Comparison of ENCODE assay signal across 13 cellular contexts in the genomic region with DNA sequence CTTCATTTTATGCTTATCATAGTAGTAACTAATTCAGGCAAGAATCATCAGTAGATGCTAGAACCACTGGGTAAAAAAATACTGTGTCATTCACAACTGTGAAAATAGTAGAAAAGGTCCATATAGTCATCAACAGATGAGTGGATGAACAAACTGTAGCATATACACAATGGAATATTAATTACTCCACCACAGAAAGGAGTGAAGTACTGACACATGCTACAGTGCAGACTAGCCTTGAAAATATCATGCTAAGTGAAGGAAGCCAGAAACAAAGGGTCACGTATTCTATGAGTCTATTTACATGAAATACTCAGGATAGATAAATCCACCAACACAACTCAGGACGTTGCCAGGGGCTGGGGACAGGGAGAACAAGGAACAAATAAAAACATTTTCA. TPM values are rescaled to one million over a fixed set of nuclear protein-coding genes. Genes with fewer than 3 reads are reported as not detected.
DNase-seq lines count a peak whose midpoint lies in the region; ATAC-seq and TF ChIP-seq lines count a peak whose summit lies in the region.
"Had no signal": no experiment of that assay in that cellular context is flagged by ENCODE, and none has a peak within 500 bp of the region (broad histone marks: within the 10 kb centered on the region; RNA-seq: fewer than 3 reads in every experiment).

No MANE protein-coding gene starts in this region.

- H3K9me3 ChIP-seq in SK-N-SH = no peaks in the 10 kb centered on the region
- no peaks in the 10 kb centered on the region for H3K9me3 ChIP-seq in T-helper 17 cell (ENCODE audit: control insufficient read depth, low read length, poor library complexity, severe bottlenecking)
- H3K9me3 ChIP-seq in sigmoid colon = no peaks in the 10 kb centered on the region
- H3K9me3 ChIP-seq: testis had no signal

- no peaks in the 10 kb centered on the region for H3K9me2 ChIP-seq in SK-N-SH

- H3K4me3 ChIP-seq in SK-N-SH (ENCODE audit: low read depth in 2 of 2, low read length in 1 of 2) = peak overlapping the region in 1 of 2 experiments; percentile 35; a peak in 1 of 4 replicates
- no peak overlapping the region for H3K4me3 ChIP-seq in sigmoid colon
- H3K4me3 ChIP-seq in lower leg skin (ENCODE audit: low read depth, poor library complexity, severe bottlenecking) = no peak overlapping the region
- H3K4me3 ChIP-seq: testis had no signal

- H3K27me3 Mint-ChIP-seq in T-helper 17 cell (no peaks in the 10 kb centered on the region), endothelial cell (ENCODE audit: unreplicated experiment) (peaks cover 3% of the 10 kb centered on the region)

- H4K20me1 ChIP-seq in SK-N-SH (ENCODE audit: insufficient read depth) = peaks cover 100% of the 10 kb centered on the region

- POLR2A ChIA-PET in SK-N-SH (lab: Yijun Ruan, JAX) = no interaction called here

- TF ChIP-seq CTCF in SK-N-SH (IDR thresholded peaks at IDR 0.05) = no peak
- no peak for TF ChIP-seq CTCF in endothelial cell (IDR thresholded peaks at IDR 0.05; ENCODE audit: unreplicated experiment)
- no peak for TF ChIP-seq CTCF in sigmoid colon (IDR thresholded peaks at IDR 0.05)
- TF ChIP-seq CTCF in lower leg skin (IDR thresholded peaks at IDR 0.05) = no peak

- H3F3A ChIP-seq in SK-N-SH (replicated peaks; ENCODE audit: insufficient read depth) = peaks cover 20% of the 10 kb centered on the region

- H3K9me3 Mint-ChIP-seq in endothelial cell (ENCODE audit: unreplicated experiment) = no peaks in the 10 kb centered on the region

- TF ChIP-seq RAD21 in SK-N-SH (IDR thresholded peaks at IDR 0.05; ENCODE audit: low read length) = no peak

- H3K9ac ChIP-seq in SK-N-SH = no peak overlapping the region

- H3K79me2 ChIP-seq in SK-N-SH (ENCODE audit: insufficient read depth) = peaks cover 98% of the 10 kb centered on the region

- peaks cover 49% of the 10 kb centered on the region for H3K4me1 Mint-ChIP-seq in T-helper 17 cell
- H3K4me1 Mint-ChIP-seq in endothelial cell (ENCODE audit: unreplicated experiment) = peaks cover 38% of the 10 kb centered on the region

- no peaks in the 10 kb centered on the region for H3K27me3 ChIP-seq in SK-N-SH (ENCODE audit: insufficient read depth)
- H3K27me3 ChIP-seq in sigmoid colon = no peaks in the 10 kb centered on the region
- H3K27me3 ChIP-seq: testis had no signal

- H3K27ac ChIP-seq in SK-N-SH (ENCODE audit: low read depth in 2 of 2, low read length in 1 of 2) (no peak overlapping the region), sigmoid colon (peak overlapping the region; percentile 41 to 74 (median 56))

- H3K4me3 Mint-ChIP-seq in T-helper 17 cell (no peak overlapping the region), endothelial cell (ENCODE audit: unreplicated experiment) (no peak overlapping the region)

- no peak for DNase-seq in SK-N-SH
- DNase-seq in T-helper 17 cell = no peak
- no peak for DNase-seq in endothelial cell (ENCODE audit: low spot score)
- DNase-seq in sigmoid colon = no peak
- DNase-seq in lower leg skin (ENCODE audit: low spot score in 2 of 2) = no peak
- DNase-seq: caudate nucleus, foreskin melanocyte, NCI-H1694 treated with DMSO at 0.1 percent for 48 hours, testis had no signal

- H3K4me1 ChIP-seq in SK-N-SH (ENCODE audit: control insufficient read depth in 1 of 2, insufficient read depth in 2 of 2, low read depth in 1 of 2, low read length in 1 of 2) (peaks cover 5 to 19% of the 10 kb centered on the region in 2 experiments; a peak in 3 of 4 replicates), sigmoid colon (peaks cover 0 to 92% (median 73%) of the 10 kb centered on the region in 4 donors)

- H3K27ac Mint-ChIP-seq in T-helper 17 cell (peak overlapping the region; percentile 76), endothelial cell (ENCODE audit: unreplicated experiment) (peak overlapping the region; percentile 5)

- H3K36me3 Mint-ChIP-seq in T-helper 17 cell (ENCODE audit: low read depth) (peaks cover 5% of the 10 kb centered on the region), endothelial cell (ENCODE audit: low read depth, unreplicated experiment) (peaks cover 21% of the 10 kb centered on the region)

- CTCF ChIA-PET in SK-N-SH (lab: Yijun Ruan, JAX) = no interaction called here

- 74% methylated on average over 2 of the region's 2 CpGs for WGBS in SK-N-SH (ENCODE audit: low lambda C conversion rate)
- 23 to 46% methylated on average over 2 of the region's 2 CpGs for WGBS in sigmoid colon, 2 donors
- WGBS in lower leg skin, 2 donors = 33 to 34% methylated on average over 2 of the region's 2 CpGs

- ATAC-seq in SK-N-SH treated with all-trans-retinoic acid at 6 μM for 48 hours (no peak), T-helper 17 cell (no peak), HG02623 (IDR thresholded peaks at IDR 0.05; ENCODE audit: unreplicated experiment) (no peak), HG02642 (IDR thresholded peaks at IDR 0.05; ENCODE audit: poor library complexity, unreplicated experiment) (no peak)
- ATAC-seq: HCT116 had no signal

- intact Hi-C loops in sigmoid colon (cut with DNase I) = no loop called here
- intact Hi-C loops in lower leg skin (cut with DNase I; ENCODE audit: low total_unique reads) = no loop called here

- no peak for TF ChIP-seq EP300 in SK-N-SH (IDR thresholded peaks at IDR 0.05; ENCODE audit: borderline replicate concordance in 1 of 2, low read depth in 1 of 2, low read length in 1 of 2)
- TF ChIP-seq EP300 in sigmoid colon (IDR thresholded peaks at IDR 0.05) = no peak

- 0 out of 2 replicates have a peak overlapping the region, but pooled peaks have one; percentile 11 for H3K4me2 ChIP-seq in SK-N-SH

- H3K36me3 ChIP-seq in SK-N-SH (replicated peaks in 1 of 2; ENCODE audit: control insufficient read depth in 1 of 2, insufficient read depth in 2 of 2, low read length in 1 of 2) = peaks cover 29 to 45% of the 10 kb centered on the region in 2 experiments
- H3K36me3 ChIP-seq in sigmoid colon = peaks cover 4 to 39% (median 22%) of the 10 kb centered on the region in 4 donors

- H2AFZ ChIP-seq in SK-N-SH (ENCODE audit: low read depth) = no peak overlapping the region

- TF ChIP-seq POLR2A in sigmoid colon (IDR thresholded peaks at IDR 0.05) (no peak), lower leg skin (IDR thresholded peaks at IDR 0.05) (no peak)

TF ChIP-seq in SK-N-SH, 30 proteins besides CTCF, POLR2A, EP300 and RAD21:
- TF ChIP-seq CHD2 (IDR thresholded peaks at IDR 0.05; ENCODE audit: low read length, partially characterized antibody) = no peak

TF ChIP-seq in SK-N-SH treated with all-trans-retinoic acid at 6 μM for 48 hours, 23 proteins besides CTCF, POLR2A, EP300 and RAD21 (continues in another document):
- no peak for TF ChIP-seq RARB (CRISPR knock-in tag; IDR thresholded peaks at IDR 0.05)
- TF ChIP-seq GLIS3 (CRISPR knock-in tag; IDR thresholded peaks at IDR 0.05) = no peak
- no peak for TF ChIP-seq OSR1 (CRISPR knock-in tag; IDR thresholded peaks at IDR 0.05)
- no peak for TF ChIP-seq ZFP30 (CRISPR knock-in tag; IDR thresholded peaks at IDR 0.05)
- TF ChIP-seq, protein P1, sequence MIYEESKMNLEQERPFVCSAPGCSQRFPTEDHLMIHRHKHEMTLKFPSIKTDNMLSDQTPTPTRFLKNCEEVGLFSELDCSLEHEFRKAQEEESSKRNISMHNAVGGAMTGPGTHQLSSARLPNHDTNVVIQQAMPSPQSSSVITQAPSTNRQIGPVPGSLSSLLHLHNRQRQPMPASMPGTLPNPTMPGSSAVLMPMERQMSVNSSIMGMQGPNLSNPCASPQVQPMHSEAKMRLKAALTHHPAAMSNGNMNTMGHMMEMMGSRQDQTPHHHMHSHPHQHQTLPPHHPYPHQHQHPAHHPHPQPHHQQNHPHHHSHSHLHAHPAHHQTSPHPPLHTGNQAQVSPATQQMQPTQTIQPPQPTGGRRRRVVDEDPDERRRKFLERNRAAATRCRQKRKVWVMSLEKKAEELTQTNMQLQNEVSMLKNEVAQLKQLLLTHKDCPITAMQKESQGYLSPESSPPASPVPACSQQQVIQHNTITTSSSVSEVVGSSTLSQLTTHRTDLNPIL (CRISPR knock-in tag; IDR thresholded peaks at IDR 0.05; ENCODE audit: low read depth) = no peak
- TF ChIP-seq ZC3H10 (CRISPR knock-in tag; IDR thresholded peaks at IDR 0.05) = no peak
- TF ChIP-seq, protein P2, sequence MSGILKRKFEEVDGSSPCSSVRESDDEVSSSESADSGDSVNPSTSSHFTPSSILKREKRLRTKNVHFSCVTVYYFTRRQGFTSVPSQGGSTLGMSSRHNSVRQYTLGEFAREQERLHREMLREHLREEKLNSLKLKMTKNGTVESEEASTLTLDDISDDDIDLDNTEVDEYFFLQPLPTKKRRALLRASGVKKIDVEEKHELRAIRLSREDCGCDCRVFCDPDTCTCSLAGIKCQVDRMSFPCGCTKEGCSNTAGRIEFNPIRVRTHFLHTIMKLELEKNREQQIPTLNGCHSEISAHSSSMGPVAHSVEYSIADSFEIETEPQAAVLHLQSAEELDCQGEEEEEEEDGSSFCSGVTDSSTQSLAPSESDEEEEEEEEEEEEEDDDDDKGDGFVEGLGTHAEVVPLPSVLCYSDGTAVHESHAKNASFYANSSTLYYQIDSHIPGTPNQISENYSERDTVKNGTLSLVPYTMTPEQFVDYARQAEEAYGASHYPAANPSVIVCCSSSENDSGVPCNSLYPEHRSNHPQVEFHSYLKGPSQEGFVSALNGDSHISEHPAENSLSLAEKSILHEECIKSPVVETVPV (CRISPR knock-in tag; IDR thresholded peaks at IDR 0.05) = no peak
- TF ChIP-seq ZNF70 (CRISPR knock-in tag; IDR thresholded peaks at IDR 0.05) = no peak
- no peak for TF ChIP-seq ISL1 (CRISPR knock-in tag; IDR thresholded peaks at IDR 0.05)
- no peak for TF ChIP-seq PPARA (CRISPR knock-in tag; IDR thresholded peaks at IDR 0.05; ENCODE audit: borderline replicate concordance)
- no peak for TF ChIP-seq ARNTL (CRISPR knock-in tag; IDR thresholded peaks at IDR 0.05; ENCODE audit: borderline replicate concordance, low read depth)

RNA-seq across cellular contexts. Expression of a gene that starts 13.3 kb away (rescaled TPM):
- polyA plus RNA-seq in SK-N-SH (2012; rRNA removed) (142 and 172 TPM in 2 replicates), sigmoid colon (10 to 100 TPM; 25.2 to 71.2 (median 30.1) TPM)
- polyA plus RNA-seq in SK-N-SH (2012; cell fraction: cytosol; rRNA removed) = 114 and 137 TPM in 2 replicates
- polyA plus RNA-seq in SK-N-SH (2012; cell fraction: nucleus; rRNA removed) = 193 and 215 TPM in 2 replicates
- total RNA-seq in T-helper 17 cell (100 to 1,000 TPM; 158 to 177 TPM), endothelial cell (ENCODE audit: unreplicated experiment) (294 TPM), sigmoid colon (10 to 100 TPM; 68.8 to 84.2 (median 83.4) TPM), lower leg skin (100 to 1,000 TPM in 3 of 4 donors, 10 to 100 TPM in 1; 74.7 to 113 (median 106) TPM)

Comparison
In these comparisons a context has a peak if more than half of its experiments do, and no peak if none do; other contexts are left out.
1. H3K27ac ChIP-seq: peak in sigmoid colon (4 of 4); none in SK-N-SH (0 of 2).